Comparison of ENCODE assay signal across 2 cellular contexts in genomic region chr11:17498475-17498874, GRCh38.
TF ChIP-seq lines count a peak whose summit lies in the region.

No MANE protein-coding gene starts in this region.

TF ChIP-seq in K562, 482 proteins besides CTCF, POLR2A, EP300 and RAD21:
- TF ChIP-seq HCFC1 (IDR thresholded peaks at IDR 0.05; ENCODE audit: low read depth, low read length) (no peak), SIN3A (IDR thresholded peaks at IDR 0.05; ENCODE audit: borderline replicate concordance in 2 of 2, control insufficient read depth in 1 of 2, low read depth in 2 of 2, low read length in 2 of 2) (no peak), DACH1 (IDR thresholded peaks at IDR 0.05; ENCODE audit: partially characterized antibody) (no peak), CBX3 (IDR thresholded peaks at IDR 0.05; ENCODE audit: borderline replicate concordance in 1 of 2, low read length in 2 of 2) (no peak), PTRF (tag; IDR thresholded peaks at IDR 0.05) (no peak), FOSL1 (tag; conservative IDR thresholded peaks at IDR 0.05) (no peak), STAT5B (CRISPR knock-in tag; IDR thresholded peaks at IDR 0.05) (no peak), BRD9 (IDR thresholded peaks at IDR 0.05; ENCODE audit: low read depth, partially characterized antibody) (no peak), ZNF717 (CRISPR knock-in tag; IDR thresholded peaks at IDR 0.05) (no peak), KLF16 (IDR thresholded peaks at IDR 0.05) (no peak), ZNF408 (CRISPR knock-in tag; IDR thresholded peaks at IDR 0.05; ENCODE audit: low read depth) (no peak), EGR1 (conservative IDR thresholded peaks at IDR 0.05) (no peak), ILK (tag; IDR thresholded peaks at IDR 0.05; ENCODE audit: borderline replicate concordance, low read depth) (no peak), GABPA (tag; conservative IDR thresholded peaks at IDR 0.05; ENCODE audit: low read depth) (no peak), YY1 (IDR thresholded peaks at IDR 0.05; ENCODE audit: borderline replicate concordance in 1 of 3, control insufficient read depth in 1 of 3, extremely low read depth in 1 of 3, insufficient read depth in 3 of 3, insufficient read length in 1 of 3, insufficient replicate concordance in 2 of 3, low read depth in 1 of 3, low read length in 2 of 3) (no peak), TAF15 (IDR thresholded peaks at IDR 0.05; ENCODE audit: low read depth, low read length) (no peak), GTF2F1 (IDR thresholded peaks at IDR 0.05; ENCODE audit: low read depth, low read length) (no peak), NCOA2 (IDR thresholded peaks at IDR 0.05; ENCODE audit: partially characterized antibody in 2 of 2) (no peak), KHSRP (IDR thresholded peaks at IDR 0.05) (no peak), CBX5 (IDR thresholded peaks at IDR 0.05; ENCODE audit: borderline replicate concordance, low read depth) (no peak)
TF ChIP-seq in K562: peak in this region for 0.

TF ChIP-seq in neural cell, 6 proteins besides CTCF, POLR2A, EP300 and RAD21:
- TF ChIP-seq TAF1 (IDR thresholded peaks at IDR 0.05; ENCODE audit: low read depth) (no peak), POLR2AphosphoS5 (IDR thresholded peaks at IDR 0.05) (no peak)
